8 cellular contexts compared by ENCODE assay signal in the genomic region with DNA sequence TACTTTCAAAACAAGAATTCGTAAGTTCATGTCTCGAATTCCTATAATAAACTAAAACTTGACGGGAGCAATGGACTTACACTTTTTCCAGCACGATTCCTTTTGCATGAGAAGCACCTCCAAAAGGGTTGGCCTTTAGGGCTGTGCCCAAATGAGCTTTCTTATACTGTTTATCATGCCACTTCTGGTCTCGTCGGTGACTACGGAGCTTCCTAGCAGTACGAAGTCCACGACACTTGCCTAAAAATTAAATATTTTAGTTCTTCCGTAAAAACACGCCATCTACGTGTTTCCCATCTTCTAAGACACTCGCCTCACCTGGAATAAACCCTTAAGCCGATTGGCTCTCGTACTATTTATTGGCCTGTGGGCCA. TPM values are rescaled to one million over a fixed set of nuclear protein-coding genes. Genes with fewer than 3 reads are reported as not detected.
DNase-seq lines count a peak whose midpoint lies in the region; ATAC-seq and TF ChIP-seq lines count a peak whose summit lies in the region.

No MANE protein-coding gene starts in this region.

- H3K4me1 ChIP-seq in PC-3 (ENCODE audit: insufficient read depth, low read length) (peaks cover 12% of the 10 kb centered on the region), neuron (ENCODE audit: insufficient read depth, low read length) (peaks cover 18% of the 10 kb centered on the region)

- H3F3A ChIP-seq in PC-3 (ENCODE audit: low read length, unreplicated experiment): peaks cover 10% of the 10 kb centered on the region

- H3K9me3 ChIP-seq in PC-3 (ENCODE audit: low read length) (no peaks in the 10 kb centered on the region), neuron (ENCODE audit: low read length) (no peaks in the 10 kb centered on the region)

- H3K4me2 ChIP-seq in PC-3 (ENCODE audit: low read length): peak overlapping the region; percentile 98

- TF ChIP-seq CTCF in GM12865 (IDR thresholded peaks at IDR 0.05; ENCODE audit: insufficient read depth, low read depth, low read length, missing control alignments) (no peak), PC-3 (conservative IDR thresholded peaks at IDR 0.05; ENCODE audit: low read depth, low read length) (no peak), epithelial cell of esophagus (IDR thresholded peaks at IDR 0.05; ENCODE audit: insufficient read depth, low read depth, low read length, missing control alignments) (no peak)

- H3K4me3 ChIP-seq in GM12865 (ENCODE audit: low read depth, low read length) (peak overlapping the region; percentile 100), PC-3 (ENCODE audit: low read length) (peak overlapping the region; percentile 100), epithelial cell of esophagus (ENCODE audit: low read length) (peak overlapping the region; percentile 99), neuron (ENCODE audit: low read length) (peak overlapping the region; percentile 95)

- intact Hi-C loops in PC-3 (cut with micrococcal nuclease): no loop called here

- no TSS peak for BruUV-seq in PC-3 (replicated peaks; lab: Mats Ljungman, UMichigan)

- CTCF ChIA-PET in PC-3 (lab: Charles Lee): interaction anchor here (1.4 kb wide), 1 partner anchor 18 kb away, joined by 3 read pairs; no protein-coding TSS in a partner anchor

- H3K9ac ChIP-seq in PC-3 (ENCODE audit: low read length): peak overlapping the region; percentile 100

- peak overlapping the region; percentile 45 for H3K27ac ChIP-seq in PC-3 (ENCODE audit: low read length)

- H3K36me3 ChIP-seq in PC-3 (ENCODE audit: low read depth, low read length): peaks cover 33% of the 10 kb centered on the region
- peaks cover 39% of the 10 kb centered on the region for H3K36me3 ChIP-seq in neuron (ENCODE audit: insufficient read depth, low read length)

- peaks cover 24% of the 10 kb centered on the region for H4K20me1 ChIP-seq in PC-3 (ENCODE audit: low read length)

- H3K27me3 ChIP-seq in PC-3 (ENCODE audit: low read length) (no peaks in the 10 kb centered on the region), neuron (ENCODE audit: insufficient read depth, low read length) (no peaks in the 10 kb centered on the region)

- H3K79me2 ChIP-seq in PC-3 (ENCODE audit: low read length): peaks cover 30% of the 10 kb centered on the region

- ATAC-seq in PC-3: no peak

- DNase-seq in GM12865 (ENCODE audit: low read depth): peak; percentile 30
- DNase-seq in PC-3: no peak
- peak; percentile 11 for DNase-seq in epithelial cell of esophagus (ENCODE audit: low read depth)
- DNase-seq in NCI-H146 treated with DMSO at 0.1 percent for 48 hours (lab: John Stamatoyannopoulos, UW; ENCODE audit: unreplicated experiment): no peak
- no peak for DNase-seq in cerebellar nuclear complex (lab: John Stamatoyannopoulos, UW)
- DNase-seq in Kasumi-1 (lab: John Stamatoyannopoulos, UW): no peak
- DNase-seq in DMS114 treated with DMSO at 0.1 percent for 48 hours (lab: John Stamatoyannopoulos, UW; ENCODE audit: unreplicated experiment): no peak

- H2AFZ ChIP-seq in PC-3 (ENCODE audit: low read length): peak overlapping the region; percentile 85; the same call in 1 of the 2 replicates
- H2AFZ ChIP-seq in neuron (ENCODE audit: low read depth, low read length): no peak overlapping the region

- POLR2A ChIA-PET in PC-3 (lab: Charles Lee; ENCODE audit: unreplicated experiment): interaction anchor here (0.8 kb wide), 1 partner anchor 1376 kb away, joined by 5 read pairs; no protein-coding TSS in a partner anchor

- H3K9me2 ChIP-seq in PC-3 (replicated peaks; ENCODE audit: low read length): no peaks in the 10 kb centered on the region

RNA-seq across cellular contexts. Expression of a gene that starts 0.6 kb away (rescaled TPM):
- 2,034 and 2,407 TPM in 2 replicates for total RNA-seq in PC-3 (2014; rRNA removed)

Comparison
In these comparisons a context has a peak if more than half of its experiments do, and no peak if none do; other contexts are left out.
1. DNase-seq: peak in GM12865 (single experiment) and epithelial cell of esophagus (single experiment); none in PC-3 (single experiment), NCI-H146 treated with DMSO at 0.1 percent for 48 hours (single experiment), cerebellar nuclear complex (0 of 2), Kasumi-1 (0 of 2) and DMS114 treated with DMSO at 0.1 percent for 48 hours (single experiment).
2. Peak in every context shown above with its lines, with median percentiles within 50 percentile points of each other: H3K4me3 ChIP-seq.